ENCODE assay signal across 8 cellular contexts in genomic region chr3:58433400-58434169, GRCh38. TPM values are rescaled to one million over a fixed set of nuclear protein-coding genes. Genes with fewer than 3 reads are reported as not detected.
DNase-seq lines count a peak whose midpoint lies in the region; ATAC-seq and TF ChIP-seq lines count a peak whose summit lies in the region.

PDHB (minus strand) TSS chr3:58433832; CDS start chr3:58433809, 23 bp downstream.

- no peaks in the 10 kb centered on the region for H3K9me3 ChIP-seq in BE2C

- no peaks in the 10 kb centered on the region for H3K4me1 ChIP-seq in BE2C

- H3K27ac ChIP-seq in cingulate gyrus (ENCODE audit: low read depth, low read length) = peak within 1 kb of the TSS; percentile 95

- no peaks in the 10 kb centered on the region for H3K27me3 ChIP-seq in BE2C

- peaks cover 9% of the 10 kb centered on the region for H3K36me3 ChIP-seq in BE2C

- TF ChIP-seq CTCF in BE2C (IDR thresholded peaks at IDR 0.05; ENCODE audit: low read depth, low read length) = no peak

- peak within 1 kb of the TSS; percentile 70 for H3K4me3 ChIP-seq in BE2C (ENCODE audit: low read depth, low read length)

- ATAC-seq in HG03439 (IDR thresholded peaks at IDR 0.05; ENCODE audit: unreplicated experiment) = peak; percentile 89
- ATAC-seq in left colon = peak; percentile 95

- intact Hi-C loops in left colon (cut with DNase I, micrococcal nuclease) = no loop called here

- peak; percentile 84 for DNase-seq in BE2C
- DNase-seq in GM19238 (ENCODE audit: insufficient read length, low spot score) = peak; percentile 89
- peak; percentile 74 to 89 for DNase-seq in NCI-H526 (lab: John Stamatoyannopoulos, UW)
- peak; percentile 92 for DNase-seq in activated CD4-positive, alpha-beta T cell treated with anti-CD3 and anti-CD28 coated beads for 48 hours
- DNase-seq in left colon = peak; percentile 91 to 92
- peak; percentile 77 to 84 for DNase-seq in stimulated activated CD4-positive, alpha-beta T cell treated with anti-CD3 and anti-CD28 coated beads, Interleukin-1b, Interleukin-23, amount 100 ng/mL, for 4 hours (ENCODE audit: low read depth in 2 of 2)

RNA-seq across cellular contexts. Expression of gene PDHB, which starts in this region (rescaled TPM):
- 58.6 TPM for polyA plus RNA-seq in BE2C (2012; ENCODE audit: insufficient read depth, insufficient read length, low read depth)
- total RNA-seq in left colon = 10 to 100 TPM; 59.5 to 73.3 TPM

Comparison
In these comparisons a context has a peak if more than half of its experiments do, and no peak if none do; other contexts are left out.
1. Peak in every context shown above with its lines: DNase-seq, ATAC-seq, H3K4me3 ChIP-seq and H3K27ac ChIP-seq.